8 cellular contexts compared by ENCODE assay signal in the genomic region with DNA sequence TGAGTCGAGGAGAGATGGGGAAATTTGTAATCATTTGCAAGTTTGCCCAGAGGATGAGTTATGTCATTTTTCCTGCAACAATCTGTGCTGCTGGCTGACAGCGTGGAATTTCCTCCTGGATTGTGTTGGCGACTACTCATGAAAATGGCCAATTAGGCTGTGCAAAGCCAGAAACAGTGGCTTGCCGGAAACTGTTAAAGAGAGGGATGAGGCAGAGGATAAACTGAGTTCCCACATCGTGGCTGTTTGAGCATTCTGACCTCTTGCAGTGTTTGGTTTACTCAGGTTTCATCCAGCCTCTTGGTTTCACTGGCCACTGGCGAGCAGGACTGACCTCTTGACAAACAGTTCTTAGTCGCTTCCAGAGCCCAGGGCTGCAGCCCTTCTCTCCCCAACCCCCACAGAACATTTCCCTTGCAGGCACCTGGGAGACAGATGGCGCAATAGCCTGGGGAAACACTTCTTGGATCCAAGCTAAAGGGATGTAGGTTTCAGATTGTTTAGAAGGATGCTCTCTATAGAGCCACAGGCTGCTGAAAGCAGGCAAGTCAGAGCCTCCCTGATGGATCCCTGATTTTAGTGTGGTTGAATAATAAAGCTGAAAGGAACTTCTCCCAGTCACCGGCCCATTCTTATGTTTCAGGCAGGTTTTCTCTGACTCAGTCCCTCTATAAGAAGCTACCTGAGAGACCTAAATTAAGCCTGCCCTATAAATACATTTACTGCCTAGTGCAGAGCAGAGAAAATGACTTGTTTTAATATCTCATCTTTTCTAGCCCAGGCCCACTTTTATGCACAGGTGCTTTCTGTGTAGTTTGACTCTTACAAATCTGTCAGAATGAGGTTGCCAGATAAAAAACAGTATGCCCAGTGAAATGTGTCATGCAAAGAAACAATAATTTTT.
DNase-seq lines count a peak whose midpoint lies in the region; ATAC-seq and TF ChIP-seq lines count a peak whose summit lies in the region.

No MANE protein-coding gene starts in this region.

- H3K36me3 Mint-ChIP-seq in osteocyte (ENCODE audit: unreplicated experiment) = peaks cover 2% of the 10 kb centered on the region
- H3K36me3 Mint-ChIP-seq in activated CD4-positive, alpha-beta T cell treated with anti-CD3 and anti-CD28 coated beads for 36 hours (ENCODE audit: low read depth) = no peaks in the 10 kb centered on the region

- peak overlapping the region; percentile 52 for H3K27ac ChIP-seq in fibroblast of lung (ENCODE audit: insufficient read depth, low read length)

- no peaks in the 10 kb centered on the region for H3K27me3 Mint-ChIP-seq in osteocyte (ENCODE audit: unreplicated experiment)
- H3K27me3 Mint-ChIP-seq in activated CD4-positive, alpha-beta T cell treated with anti-CD3 and anti-CD28 coated beads for 36 hours = peaks cover 2% of the 10 kb centered on the region

- H3K27ac Mint-ChIP-seq in osteocyte (ENCODE audit: unreplicated experiment) = peak overlapping the region; percentile 63
- no peak overlapping the region for H3K27ac Mint-ChIP-seq in activated CD4-positive, alpha-beta T cell treated with anti-CD3 and anti-CD28 coated beads for 36 hours

- peak in 1 of 2 donors; percentile 11 for TF ChIP-seq CTCF in fibroblast of lung (conservative IDR thresholded peaks at IDR 0.05 in 1 of 2, IDR thresholded peaks at IDR 0.05 in 1 of 2; ENCODE audit: low read depth in 1 of 2, low read length in 2 of 2)
- TF ChIP-seq CTCF in osteocyte (IDR thresholded peaks at IDR 0.05) = peak; percentile 35

- POLR2A ChIA-PET in activated CD4-positive, alpha-beta T cell treated with anti-CD3 and anti-CD28 coated beads for 36 hours (lab: Charles Lee) = interaction anchor here (0.6 kb wide), 1 partner anchor 73 kb away, joined by 4 read pairs; no protein-coding TSS in a partner anchor

- H3K9me3 Mint-ChIP-seq in osteocyte (ENCODE audit: unreplicated experiment) = peaks cover 10% of the 10 kb centered on the region
- H3K9me3 Mint-ChIP-seq in activated CD4-positive, alpha-beta T cell treated with anti-CD3 and anti-CD28 coated beads for 36 hours (ENCODE audit: low read depth) = peaks cover 5% of the 10 kb centered on the region

- H3K9me3 ChIP-seq in fibroblast of lung (ENCODE audit: control insufficient read depth, insufficient read depth, low read depth, low read length) = no peaks in the 10 kb centered on the region

- no peaks in the 10 kb centered on the region for H3K36me3 ChIP-seq in fibroblast of lung (ENCODE audit: control insufficient read depth, insufficient read depth, low read length)

- H4K20me1 ChIP-seq in fibroblast of lung (ENCODE audit: control insufficient read depth, extremely low read depth, insufficient read depth, low read length) = no peaks in the 10 kb centered on the region

- H2AFZ ChIP-seq in fibroblast of lung (ENCODE audit: low read length) = no peak overlapping the region

- H3K9ac ChIP-seq in fibroblast of lung (ENCODE audit: insufficient read depth, low read length) = no peak overlapping the region

- DNase-seq in Daoy (ENCODE audit: low read depth) = peak; percentile 57
- DNase-seq in NCI-H748 treated with DMSO at 0.1 percent for 48 hours (lab: John Stamatoyannopoulos, UW) = peak; percentile 34
- peak; percentile 92 to 93 for DNase-seq in fibroblast of lung (ENCODE audit: low read depth in 2 of 2)
- DNase-seq in osteocyte (ENCODE audit: extremely low spot score, unreplicated experiment) = no peak
- no peak for DNase-seq in activated CD4-positive, alpha-beta T cell treated with anti-CD3 and anti-CD28 coated beads for 36 hours
- no peak for DNase-seq in central memory CD4-positive, alpha-beta T cell

- peaks cover 34% of the 10 kb centered on the region for H3K4me1 Mint-ChIP-seq in osteocyte (ENCODE audit: unreplicated experiment)
- H3K4me1 Mint-ChIP-seq in activated CD4-positive, alpha-beta T cell treated with anti-CD3 and anti-CD28 coated beads for 36 hours = no peaks in the 10 kb centered on the region

- intact Hi-C loops in activated CD4-positive, alpha-beta T cell treated with anti-CD3 and anti-CD28 coated beads for 36 hours (cut with DNase I, micrococcal nuclease) = no loop called here

- ATAC-seq in activated CD4-positive, alpha-beta T cell treated with anti-CD3 and anti-CD28 coated beads for 36 hours = no peak
- ATAC-seq in GM18907 (IDR thresholded peaks at IDR 0.05; ENCODE audit: unreplicated experiment) (no peak), HG03354 (IDR thresholded peaks at IDR 0.05; ENCODE audit: poor library complexity, severe bottlenecking, unreplicated experiment) (no peak)

- peak overlapping the region; percentile 57 for H3K4me3 Mint-ChIP-seq in osteocyte (ENCODE audit: unreplicated experiment)
- no peak overlapping the region for H3K4me3 Mint-ChIP-seq in activated CD4-positive, alpha-beta T cell treated with anti-CD3 and anti-CD28 coated beads for 36 hours

- no peaks in the 10 kb centered on the region for H3K27me3 ChIP-seq in fibroblast of lung (ENCODE audit: control insufficient read depth, insufficient read depth, low read length)

- peak overlapping the region; percentile 72 for H3K4me2 ChIP-seq in fibroblast of lung (ENCODE audit: extremely low read depth, insufficient read depth, low read length)

- H3K79me2 ChIP-seq in fibroblast of lung (ENCODE audit: control insufficient read depth, insufficient read depth, low read length) = no peaks in the 10 kb centered on the region

- H3K4me1 ChIP-seq in fibroblast of lung (ENCODE audit: control insufficient read depth, extremely low read depth, insufficient read depth, low read length) = peaks cover 17% of the 10 kb centered on the region

- H3K4me3 ChIP-seq in fibroblast of lung (replicated peaks in 1 of 4; ENCODE audit: control extremely low read depth in 1 of 4, insufficient read depth in 1 of 4, low read depth in 3 of 4, low read length in 4 of 4) = no peak overlapping the region

- CTCF ChIA-PET in activated CD4-positive, alpha-beta T cell treated with anti-CD3 and anti-CD28 coated beads for 36 hours (lab: Charles Lee) = no interaction called here

Comparison
In these comparisons a context has a peak if more than half of its experiments do, and no peak if none do; other contexts are left out.
1. DNase-seq: peak in Daoy (single experiment), NCI-H748 treated with DMSO at 0.1 percent for 48 hours (single experiment) and fibroblast of lung (2 of 2); none in osteocyte (single experiment), activated CD4-positive, alpha-beta T cell treated with anti-CD3 and anti-CD28 coated beads for 36 hours (single experiment) and central memory CD4-positive, alpha-beta T cell (single experiment).